In genomic region chr21:44983421-44984206, GRCh38 we compare ENCODE assay signal across 15 cellular contexts. TPM values are rescaled to one million over a fixed set of nuclear protein-coding genes. Genes with fewer than 3 reads are reported as not detected.
A peak's percentile ranks its signal among the peaks of the same experiment; 100 is the strongest.
DNase-seq lines count a peak whose midpoint lies in the region; ATAC-seq, FAIRE-seq and TF ChIP-seq lines count a peak whose summit lies in the region.
"Had no signal": no experiment of that assay in that cellular context is flagged by ENCODE, and none has a peak within 500 bp of the region (broad histone marks: within the 10 kb centered on the region; RNA-seq: fewer than 3 reads in every experiment).

No MANE protein-coding gene starts in this region.

- DNase-seq in astrocyte (ENCODE audit: low read depth) (no peak), hepatocyte (ENCODE audit: low spot score) (no peak), smooth muscle cell (lab: John Stamatoyannopoulos, UW; ENCODE audit: unreplicated experiment) (no peak), SIG-M5 (lab: John Stamatoyannopoulos, UW) (no peak)
- DNase-seq: activated CD4-positive, alpha-beta T cell treated with anti-CD3 and anti-CD28 coated beads for 4 hours; AML-193; GF-D8; T-helper 9 cell had no signal

- H3K27ac Mint-ChIP-seq in astrocyte (ENCODE audit: unreplicated experiment) = peak overlapping the region; percentile 26
- H3K27ac Mint-ChIP-seq: stimulated activated naive CD8-positive, alpha-beta T cell treated with anti-CD3 and anti-CD28 coated beads, Interleukin-15, Interleukin-2, amounts not matched to agents 100 ng/mL and 50 ng/mL, for 24 hours had no signal

- TF ChIP-seq CTCF in astrocyte (IDR thresholded peaks at IDR 0.05; ENCODE audit: insufficient read depth, low read depth, low read length) (no peak), hepatocyte (IDR thresholded peaks at IDR 0.05; ENCODE audit: poor library complexity) (no peak), smooth muscle cell (IDR thresholded peaks at IDR 0.05; ENCODE audit: borderline replicate concordance, insufficient read depth, poor library complexity, severe bottlenecking) (no peak)

- H3K36me3 ChIP-seq in astrocyte (ENCODE audit: insufficient read depth, low read length) (no peaks in the 10 kb centered on the region), hepatocyte (replicated peaks; ENCODE audit: insufficient read depth, low read depth) (no peaks in the 10 kb centered on the region), smooth muscle cell (ENCODE audit: low read depth) (no peaks in the 10 kb centered on the region)
- H3K36me3 ChIP-seq: HAP-1 had no signal

- H3K9ac ChIP-seq in astrocyte (ENCODE audit: low read length) (peak overlapping the region; percentile 42), smooth muscle cell (ENCODE audit: low read depth) (peak overlapping the region; percentile 42)

- H3K27ac ChIP-seq in astrocyte (ENCODE audit: low read depth, low read length) (no peak overlapping the region), hepatocyte (peak overlapping the region; percentile 89), smooth muscle cell (ENCODE audit: low read depth) (peak overlapping the region; percentile 88)
- H3K27ac ChIP-seq: SJSA1 had no signal

- H3K9me2 ChIP-seq in hepatocyte (replicated peaks; ENCODE audit: insufficient read depth) = no peaks in the 10 kb centered on the region

- peaks cover 15% of the 10 kb centered on the region for H3K4me1 ChIP-seq in astrocyte (ENCODE audit: insufficient read depth, low read length)
- H3K4me1 ChIP-seq in hepatocyte (ENCODE audit: insufficient read depth) = peaks cover 25% of the 10 kb centered on the region
- H3K4me1 ChIP-seq in smooth muscle cell (ENCODE audit: low read depth) = no peaks in the 10 kb centered on the region
- H3K4me1 ChIP-seq: HAP-1 had no signal

- H3K9me3 ChIP-seq in astrocyte (ENCODE audit: insufficient read depth, low read depth, low read length) = no peaks in the 10 kb centered on the region
- H3K9me3 ChIP-seq in hepatocyte (ENCODE audit: low read depth) = no peaks in the 10 kb centered on the region
- no peaks in the 10 kb centered on the region for H3K9me3 ChIP-seq in smooth muscle cell (replicated peaks; ENCODE audit: low read depth)
- H3K9me3 ChIP-seq: HAP-1, SJSA1 had no signal

- H3K27me3 Mint-ChIP-seq in astrocyte (ENCODE audit: low read depth, unreplicated experiment) = peaks cover 3% of the 10 kb centered on the region
- H3K27me3 Mint-ChIP-seq: stimulated activated naive CD8-positive, alpha-beta T cell treated with anti-CD3 and anti-CD28 coated beads, Interleukin-15, Interleukin-2, amounts not matched to agents 100 ng/mL and 50 ng/mL, for 24 hours had no signal

- H3K4me3 Mint-ChIP-seq in astrocyte (ENCODE audit: unreplicated experiment) = no peak overlapping the region
- H3K4me3 Mint-ChIP-seq: stimulated activated naive CD8-positive, alpha-beta T cell treated with anti-CD3 and anti-CD28 coated beads, Interleukin-15, Interleukin-2, amounts not matched to agents 100 ng/mL and 50 ng/mL, for 24 hours had no signal

- H3K27me3 ChIP-seq in astrocyte (ENCODE audit: insufficient read depth, low read length) (no peaks in the 10 kb centered on the region), hepatocyte (no peaks in the 10 kb centered on the region), smooth muscle cell (ENCODE audit: low read depth) (no peaks in the 10 kb centered on the region)
- H3K27me3 ChIP-seq: SJSA1 had no signal

- peak; percentile 17 for FAIRE-seq in G401.6 (lab: Jason Lieb, UNC)
- no peak for FAIRE-seq in astrocyte (lab: Jason Lieb, UNC)
- FAIRE-seq: bronchial epithelial cell had no signal

- H3F3A ChIP-seq in smooth muscle cell (ENCODE audit: low read depth) = no peaks in the 10 kb centered on the region

- no peak for ATAC-seq in HG03460 (IDR thresholded peaks at IDR 0.05; ENCODE audit: unreplicated experiment)
- no peak for ATAC-seq in GM21619 (IDR thresholded peaks at IDR 0.05; ENCODE audit: unreplicated experiment)

- H3K4me3 ChIP-seq in astrocyte (ENCODE audit: insufficient read depth, low read depth, low read length) = no peak overlapping the region
- no peak overlapping the region for H3K4me3 ChIP-seq in hepatocyte
- H3K4me3 ChIP-seq in smooth muscle cell = no peak overlapping the region
- H3K4me3 ChIP-seq: HAP-1, SJSA1 had no signal

- peaks cover 4% of the 10 kb centered on the region for H3K4me1 Mint-ChIP-seq in astrocyte (ENCODE audit: low read depth, unreplicated experiment)

- peaks cover 2% of the 10 kb centered on the region for H3K9me3 Mint-ChIP-seq in astrocyte (ENCODE audit: unreplicated experiment)
- H3K9me3 Mint-ChIP-seq: stimulated activated naive CD8-positive, alpha-beta T cell treated with anti-CD3 and anti-CD28 coated beads, Interleukin-15, Interleukin-2, amounts not matched to agents 100 ng/mL and 50 ng/mL, for 24 hours had no signal

- H4K20me1 ChIP-seq in astrocyte (ENCODE audit: insufficient read depth, low read length) = no peaks in the 10 kb centered on the region
- no peaks in the 10 kb centered on the region for H4K20me1 ChIP-seq in hepatocyte (ENCODE audit: insufficient read depth, poor library complexity, severe bottlenecking)
- H4K20me1 ChIP-seq in smooth muscle cell (ENCODE audit: low read depth) = no peaks in the 10 kb centered on the region

- H3K79me2 ChIP-seq in astrocyte (ENCODE audit: insufficient read depth, low read length) (no peaks in the 10 kb centered on the region), hepatocyte (no peaks in the 10 kb centered on the region), smooth muscle cell (ENCODE audit: low read depth) (no peaks in the 10 kb centered on the region)

- H3K4me2 ChIP-seq in astrocyte (ENCODE audit: low read length) (no peak overlapping the region), hepatocyte (peak overlapping the region; percentile 28), smooth muscle cell (peak overlapping the region; percentile 22)

- H3K36me3 Mint-ChIP-seq in astrocyte (ENCODE audit: low read depth, unreplicated experiment) = peaks cover 5% of the 10 kb centered on the region

- no peak overlapping the region for H2AFZ ChIP-seq in astrocyte (ENCODE audit: low read depth, low read length)
- no peak overlapping the region for H2AFZ ChIP-seq in hepatocyte
- H2AFZ ChIP-seq in smooth muscle cell (ENCODE audit: low read depth) = no peak overlapping the region

- 89% methylated on average over 19 of the region's 22 CpGs for WGBS in hepatocyte (ENCODE audit: low lambda C conversion rate, missing lambda C conversion rate)
- 81% methylated on average over 19 of the region's 22 CpGs for WGBS in smooth muscle cell (ENCODE audit: low lambda C conversion rate)

RNA-seq across cellular contexts. Expression of gene SLX9, which starts 43.8 kb away (rescaled TPM):
- 26.0 and 38.8 TPM in 2 replicates for total RNA-seq in astrocyte
- 11.5 and 16.3 TPM in 2 replicates for total RNA-seq in hepatocyte
- polyA plus RNA-seq in hepatocyte = 33.2 and 37.2 TPM in 2 replicates
- 13.9 and 15.9 TPM in 2 replicates for total RNA-seq in smooth muscle cell
- polyA plus RNA-seq in smooth muscle cell = 26.6 and 32.7 TPM in 2 replicates
